18 cellular contexts compared by ENCODE assay signal in genomic region chr6:107118976-107119375, GRCh38. TPM values are rescaled to one million over a fixed set of nuclear protein-coding genes. Genes with fewer than 3 reads are reported as not detected.
A peak's percentile ranks its signal among the peaks of the same experiment; 100 is the strongest.
DNase-seq lines count a peak whose midpoint lies in the region; ATAC-seq, FAIRE-seq and TF ChIP-seq lines count a peak whose summit lies in the region.
"Had no signal": no experiment of that assay in that cellular context is flagged by ENCODE, and none has a peak within 500 bp of the region (broad histone marks: within the 10 kb centered on the region; RNA-seq: fewer than 3 reads in every experiment).

No MANE protein-coding gene starts in this region.

- H3K4me3 ChIP-seq in bronchial epithelial cell (ENCODE audit: low read depth, low read length) = no peak overlapping the region
- H3K4me3 ChIP-seq: coronary artery had no signal

- no peak for ATAC-seq in GM21723 (IDR thresholded peaks at IDR 0.05; ENCODE audit: unreplicated experiment)
- ATAC-seq: stimulated activated naive B cell treated with anti-CD40 and anti-IgM and Interleukin-4, amounts not matched to agents 10 μg/mL and 1 μg/mL and 100 μg/mL, for 72 hours had no signal

- TF ChIP-seq POLR2A in GM12891 (IDR thresholded peaks at IDR 0.05; ENCODE audit: low read depth, low read length) = no peak

- H3K36me3 ChIP-seq in bronchial epithelial cell (ENCODE audit: control insufficient read depth, insufficient read depth, low read length) = no peaks in the 10 kb centered on the region

- no peak for TF ChIP-seq CTCF in bronchial epithelial cell (IDR thresholded peaks at IDR 0.05; ENCODE audit: insufficient read depth, low read length, severe bottlenecking)

- FAIRE-seq in GM12891 (lab: Jason Lieb, UNC) (peak; percentile 31), bronchial epithelial cell (lab: Jason Lieb, UNC) (no peak)
- FAIRE-seq: A204.1, urothelium cell line had no signal

- peak in 2 of 3 experiments; percentile 20 to 44 for DNase-seq in NCI-H1417 (lab: John Stamatoyannopoulos, UW)
- DNase-seq in NCI-H1417 treated with DMSO at 0.1 percent for 48 hours (lab: John Stamatoyannopoulos, UW) = no peak
- no peak for DNase-seq in GM12891 (ENCODE audit: insufficient read length, low spot score)
- peak; percentile 77 for DNase-seq in NAMALWA (ENCODE audit: low spot score)
- peak; percentile 9 for DNase-seq in bronchial epithelial cell (ENCODE audit: low read depth)
- DNase-seq in NCI-H446 treated with DMSO at 0.1 percent for 48 hours (lab: John Stamatoyannopoulos, UW) = no peak
- DNase-seq in HuH-7 (ENCODE audit: low spot score) = no peak
- DNase-seq: activated effector memory CD4-positive, alpha-beta T cell treated with Interleukin-2 at 50 U/mL for 16 hours; anterior cingulate cortex; islet precursor cell; mesenchymal stem cell; NCI-H1105 treated with DMSO at 0.1 percent for 48 hours; SK-N-SH; stimulated activated naive B cell treated with anti-CD40 and anti-IgM and Interleukin-4, amounts not matched to agents 10 μg/mL and 1 μg/mL and 100 μg/mL, for 72 hours had no signal

- no peaks in the 10 kb centered on the region for H3K27me3 ChIP-seq in bronchial epithelial cell (ENCODE audit: control insufficient read depth, insufficient read depth, low read length)

TF ChIP-seq in GM12891, 5 proteins besides CTCF, POLR2A, EP300 and RAD21:
- no peak for TF ChIP-seq POLR2AphosphoS5 (IDR thresholded peaks at IDR 0.05; ENCODE audit: low read depth, low read length)

RNA-seq across cellular contexts. Expression of gene BEND3, which starts 3.7 kb away (rescaled TPM):
- 8.8 TPM for polyA plus RNA-seq in GM12891 (2012; ENCODE audit: low read depth, missing spikeins)
- total RNA-seq in bronchial epithelial cell = 1.8 and 3.9 TPM in 2 replicates

Comparison
In these comparisons a context has a peak if more than half of its experiments do, and no peak if none do; other contexts are left out.
1. DNase-seq: peak in NCI-H1417 (2 of 3), NAMALWA (single experiment) and bronchial epithelial cell (single experiment); none in NCI-H1417 treated with DMSO at 0.1 percent for 48 hours (single experiment), GM12891 (single experiment), NCI-H446 treated with DMSO at 0.1 percent for 48 hours (single experiment) and HuH-7 (single experiment).